Comparison of ENCODE assay signal across 10 cellular contexts in the genomic region with DNA sequence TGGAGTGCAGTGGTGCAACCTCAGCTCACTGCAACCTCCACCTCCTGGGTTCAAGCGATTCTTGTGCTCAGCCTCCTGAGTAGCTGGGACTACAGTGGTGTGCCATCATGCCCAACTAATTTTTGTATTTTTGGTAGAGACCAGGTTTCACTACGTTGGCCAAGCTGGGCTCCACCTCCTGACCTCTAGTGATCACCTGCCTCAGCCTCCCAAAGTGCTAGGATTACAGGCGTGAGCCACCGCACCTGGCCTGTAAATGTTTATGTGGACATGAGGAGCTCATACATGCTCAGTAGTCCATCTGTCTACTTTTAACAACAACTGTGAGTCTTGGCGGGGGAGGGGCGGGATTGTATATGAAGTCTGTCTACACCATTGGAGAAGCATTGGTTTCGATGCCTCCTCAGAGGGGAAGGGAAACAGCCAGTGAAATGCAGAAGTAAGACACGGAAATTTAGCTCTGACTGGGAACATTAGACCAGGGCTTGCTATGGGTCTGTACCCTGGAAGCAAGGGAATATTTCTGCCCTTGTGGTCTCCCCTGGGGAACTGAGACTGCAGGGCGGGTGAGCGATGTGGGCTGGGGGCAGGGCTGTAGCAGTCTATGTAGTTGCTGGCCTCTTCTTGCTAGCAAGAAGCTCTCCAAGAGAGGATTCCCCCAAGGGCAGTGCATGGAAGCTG. TPM values are rescaled to one million over a fixed set of nuclear protein-coding genes. Genes with fewer than 3 reads are reported as not detected.
DNase-seq lines count a peak whose midpoint lies in the region; ATAC-seq and TF ChIP-seq lines count a peak whose summit lies in the region.
"Had no signal": no experiment of that assay in that cellular context is flagged by ENCODE, and none has a peak within 500 bp of the region (broad histone marks: within the 10 kb centered on the region; RNA-seq: fewer than 3 reads in every experiment).

No MANE protein-coding gene starts in this region.

- H3K9me3 ChIP-seq in right atrium auricular region (no peaks in the 10 kb centered on the region), mammary epithelial cell (replicated peaks; ENCODE audit: insufficient read depth, low read length) (no peaks in the 10 kb centered on the region)

- H3K79me2 ChIP-seq in mammary epithelial cell (ENCODE audit: insufficient read depth, low read length): no peaks in the 10 kb centered on the region

- H3K4me3 ChIP-seq in right atrium auricular region (no peak overlapping the region), mammary epithelial cell (replicated peaks in 1 of 3; ENCODE audit: insufficient read depth in 1 of 3, low read depth in 2 of 3, low read length in 3 of 3) (no peak overlapping the region)

- CTCF ChIA-PET in mammary epithelial cell (lab: Charles Lee; ENCODE audit: low non-redundant PET): no interaction called here

- H4K20me1 ChIP-seq in mammary epithelial cell (ENCODE audit: insufficient read depth, low read length): no peaks in the 10 kb centered on the region

- BruUV-seq in mammary epithelial cell (replicated peaks; lab: Mats Ljungman, UMichigan): no TSS peak

- peak overlapping the region; percentile 56 to 78 for H3K4me3 Mint-ChIP-seq in CD14-positive monocyte
- no peak overlapping the region for H3K4me3 Mint-ChIP-seq in type B pancreatic cell
- H3K4me3 Mint-ChIP-seq: brain had no signal

- in situ Hi-C loops in mammary epithelial cell (cut with MboI; ENCODE audit: low sequenced_read_pairs in 2 of 2): no loop called here

- WGBS in mammary epithelial cell (ENCODE audit: low coverage, missing lambda C conversion rate): 99% methylated on average over 9 of the region's 10 CpGs

- ATAC-seq in GM21526 (IDR thresholded peaks at IDR 0.05; ENCODE audit: low FRiP score, unreplicated experiment): peak; percentile 48
- ATAC-seq in HG03521 (IDR thresholded peaks at IDR 0.05; ENCODE audit: unreplicated experiment): no peak

- H3K27me3 ChIP-seq in right atrium auricular region (no peaks in the 10 kb centered on the region), mammary epithelial cell (ENCODE audit: insufficient read depth, low read length) (no peaks in the 10 kb centered on the region)

- H2AFZ ChIP-seq in mammary epithelial cell (ENCODE audit: low read depth, low read length): no peak overlapping the region

- no peak overlapping the region for H3K9ac ChIP-seq in mammary epithelial cell (ENCODE audit: insufficient read depth, low read length)

- peak overlapping the region; percentile 90 to 98 (median 95) for H3K27ac Mint-ChIP-seq in CD14-positive monocyte
- H3K27ac Mint-ChIP-seq in type B pancreatic cell: no peak overlapping the region

- H3K27ac ChIP-seq in right atrium auricular region: no peak overlapping the region
- no peak overlapping the region for H3K27ac ChIP-seq in mammary epithelial cell (ENCODE audit: insufficient read depth, low read depth, low read length)

- H3K27me3 Mint-ChIP-seq in CD14-positive monocyte (ENCODE audit: low read depth in 3 of 3) (no peaks in the 10 kb centered on the region), type B pancreatic cell (no peaks in the 10 kb centered on the region)
- H3K27me3 Mint-ChIP-seq: brain had no signal

- peak; percentile 83 for DNase-seq in CD14-positive monocyte (ENCODE audit: low spot score)
- peak; percentile 32 for DNase-seq in NCI-H2171 (lab: John Stamatoyannopoulos, UW)
- DNase-seq in right atrium auricular region (ENCODE audit: low spot score): peak; percentile 74
- DNase-seq in T1000 (lab: John Stamatoyannopoulos, UW): no peak
- DNase-seq in type B pancreatic cell (ENCODE audit: extremely low spot score, unreplicated experiment): no peak
- no peak for DNase-seq in mammary epithelial cell
- DNase-seq: stimulated activated CD4-positive, alpha-beta T cell treated with anti-CD3 and anti-CD28 coated beads, Interleukin-4, amount 100 ng/mL, for 4 hours had no signal

- no peak overlapping the region for H3K4me2 ChIP-seq in mammary epithelial cell (ENCODE audit: insufficient read depth, low read depth, low read length)

- peaks cover 78 to 82% of the 10 kb centered on the region in 2 donors for H3K36me3 Mint-ChIP-seq in CD14-positive monocyte
- H3K36me3 Mint-ChIP-seq in type B pancreatic cell: peaks cover 9% of the 10 kb centered on the region

- peaks cover 59% of the 10 kb centered on the region for H3K36me3 ChIP-seq in right atrium auricular region
- peaks cover 2% of the 10 kb centered on the region for H3K36me3 ChIP-seq in mammary epithelial cell (ENCODE audit: insufficient read depth, low read length)

- TF ChIP-seq CTCF in CD14-positive monocyte (IDR thresholded peaks at IDR 0.05) (no peak), right atrium auricular region (IDR thresholded peaks at IDR 0.05) (no peak), type B pancreatic cell (conservative IDR thresholded peaks at IDR 0.05) (no peak), mammary epithelial cell (conservative IDR thresholded peaks at IDR 0.05 in 1 of 2, IDR thresholded peaks at IDR 0.05 in 1 of 2; ENCODE audit: extremely low read depth in 1 of 2, insufficient read depth in 1 of 2, low read depth in 1 of 2, low read length in 2 of 2) (no peak)

- H3K9me3 Mint-ChIP-seq in CD14-positive monocyte (no peaks in the 10 kb centered on the region), type B pancreatic cell (no peaks in the 10 kb centered on the region)
- H3K9me3 Mint-ChIP-seq: brain had no signal

- intact Hi-C loops in CD14-positive monocyte (cut with micrococcal nuclease): loop anchor here in 1 of 2 donors (5.0 kb wide), 1 partner anchor 124 kb away; a partner anchor contains a TSS
- intact Hi-C loops in mammary epithelial cell (cut with micrococcal nuclease): no loop called here

- dilution Hi-C loops in mammary epithelial cell (cut with HindIII; ENCODE audit: low sequenced_read_pairs): no loop called here

- H3K4me1 Mint-ChIP-seq in CD14-positive monocyte (peaks cover 60% of the 10 kb centered on the region), type B pancreatic cell (ENCODE audit: unreplicated experiment) (no peaks in the 10 kb centered on the region)
- H3K4me1 Mint-ChIP-seq: brain had no signal

- peaks cover 0 to 19% of the 10 kb centered on the region in 2 donors for H3K4me1 ChIP-seq in right atrium auricular region
- peaks cover 4% of the 10 kb centered on the region for H3K4me1 ChIP-seq in mammary epithelial cell (ENCODE audit: insufficient read depth, low read length)

RNA-seq across cellular contexts. Expression of a gene that starts 9.3 kb away (rescaled TPM):
- 10 to 100 TPM; 54.3 to 56.6 TPM for polyA plus RNA-seq in CD14-positive monocyte
- 10 to 100 TPM; 37.5 to 45.9 TPM for total RNA-seq in right atrium auricular region
- 20.8 and 24.1 TPM in 2 replicates for total RNA-seq in type B pancreatic cell (ENCODE audit: low replicate concordance)
- 10 to 100 TPM; 10.3 to 22.9 TPM for total RNA-seq in mammary epithelial cell
- polyA plus RNA-seq in mammary epithelial cell: 26.8 TPM
- polyA minus RNA-seq in mammary epithelial cell: 1.6 TPM

RNA-seq across cellular contexts. Expression of a gene that starts 58.3 kb away (rescaled TPM):
- not detected for polyA plus RNA-seq in CD14-positive monocyte
- total RNA-seq in right atrium auricular region: not detected
- total RNA-seq in type B pancreatic cell (ENCODE audit: low replicate concordance): 0.41 and 0.52 TPM in 2 replicates
- under 1 TPM in 1 of 2 donors, not detected in 1; 0.33 TPM for total RNA-seq in mammary epithelial cell
- polyA plus RNA-seq in mammary epithelial cell: not detected
- polyA minus RNA-seq in mammary epithelial cell: not detected

Comparison
In these comparisons a context has a peak if more than half of its experiments do, and no peak if none do; other contexts are left out.
1. DNase-seq: peak in CD14-positive monocyte (single experiment), NCI-H2171 (single experiment) and right atrium auricular region (single experiment); none in T1000 (single experiment), type B pancreatic cell (single experiment) and mammary epithelial cell (single experiment).